In the genomic region with DNA sequence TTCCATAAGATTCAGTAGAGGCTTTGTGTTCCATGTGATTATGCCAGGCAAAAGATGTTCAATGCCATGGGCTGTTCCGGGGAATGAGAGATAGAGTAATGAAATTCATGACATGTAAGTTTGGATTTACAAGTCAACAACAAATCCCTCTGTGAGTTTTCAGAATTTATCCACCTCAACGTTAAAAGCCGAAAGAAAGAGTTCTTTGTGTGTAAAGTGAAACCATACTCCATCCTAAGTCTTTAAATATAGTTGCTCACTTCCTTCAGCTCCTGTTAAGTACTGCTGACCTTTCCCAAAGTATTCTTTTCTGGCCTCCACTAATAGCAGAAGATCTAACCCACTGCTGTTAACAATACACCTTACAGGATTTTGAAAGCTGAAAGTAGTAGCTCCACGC, we compare ENCODE assay signal across 17 cellular contexts.
DNase-seq lines count a peak whose midpoint lies in the region; ATAC-seq and TF ChIP-seq lines count a peak whose summit lies in the region.
"Had no signal": no experiment of that assay in that cellular context is flagged by ENCODE, and none has a peak within 500 bp of the region (broad histone marks: within the 10 kb centered on the region; RNA-seq: fewer than 3 reads in every experiment).

No MANE protein-coding gene starts in this region.

- intact Hi-C loops in Right ventricle myocardium superior (cut with DNase I) (no loop called here), mammary epithelial cell (cut with micrococcal nuclease) (loop anchor here (2.0 kb wide), 1 partner anchor 59 kb away; no protein-coding TSS in a partner anchor), uterus (cut with DNase I; ENCODE audit: low total_unique reads) (no loop called here)
- intact Hi-C loops in activated naive CD4-positive, alpha-beta T cell treated with anti-CD3 and anti-CD28 coated beads for 36 hours (cut with micrococcal nuclease), result no loop called here

- H3K4me2 ChIP-seq in mammary epithelial cell (ENCODE audit: insufficient read depth, low read depth, low read length), result peak overlapping the region; percentile 81

- no peak overlapping the region for H3K4me3 Mint-ChIP-seq in activated naive CD4-positive, alpha-beta T cell treated with anti-CD3 and anti-CD28 coated beads for 36 hours
- H3K4me3 Mint-ChIP-seq: activated T-helper 17 cell treated with anti-CD3 and anti-CD28 coated beads, Interleukin-2, amount 50 U/mL, for 72 hours; CD4-positive, CD25-positive, alpha-beta regulatory T cell; stimulated activated memory B cell treated with anti-CD40 and anti-IgM and Interleukin-4, amounts not matched to agents 10 μg/mL and 1 μg/mL and 100 μg/mL, for 72 hours had no signal

- H3K4me1 ChIP-seq in right atrium auricular region, result peaks cover 0 to 14% of the 10 kb centered on the region in 2 donors
- peaks cover 23% of the 10 kb centered on the region for H3K4me1 ChIP-seq in mammary epithelial cell (ENCODE audit: insufficient read depth, low read length)
- no peaks in the 10 kb centered on the region for H3K4me1 ChIP-seq in uterus
- H3K4me1 ChIP-seq: parathyroid adenoma had no signal

- H3K36me3 Mint-ChIP-seq in activated naive CD4-positive, alpha-beta T cell treated with anti-CD3 and anti-CD28 coated beads for 36 hours (ENCODE audit: low read depth), result no peaks in the 10 kb centered on the region
- H3K36me3 Mint-ChIP-seq: CD4-positive, CD25-positive, alpha-beta regulatory T cell; stimulated activated memory B cell treated with anti-CD40 and anti-IgM and Interleukin-4, amounts not matched to agents 10 μg/mL and 1 μg/mL and 100 μg/mL, for 72 hours had no signal

- TF ChIP-seq CTCF in right atrium auricular region (IDR thresholded peaks at IDR 0.05) (no peak), mammary epithelial cell (conservative IDR thresholded peaks at IDR 0.05 in 1 of 2, IDR thresholded peaks at IDR 0.05 in 1 of 2; ENCODE audit: extremely low read depth in 1 of 2, insufficient read depth in 1 of 2, low read depth in 1 of 2, low read length in 2 of 2) (no peak), uterus (IDR thresholded peaks at IDR 0.05) (no peak)

- H3K27me3 ChIP-seq in right atrium auricular region (no peaks in the 10 kb centered on the region), mammary epithelial cell (ENCODE audit: insufficient read depth, low read length) (no peaks in the 10 kb centered on the region), uterus (no peaks in the 10 kb centered on the region)
- H3K27me3 ChIP-seq: adrenal gland had no signal

- H3K27ac ChIP-seq in right atrium auricular region, result peak overlapping the region in 1 of 2 donors; percentile 14
- peak overlapping the region; percentile 44 for H3K27ac ChIP-seq in mammary epithelial cell (ENCODE audit: insufficient read depth, low read depth, low read length)
- H3K27ac ChIP-seq in uterus, result peak overlapping the region; percentile 21 to 38
- H3K27ac ChIP-seq: adrenal gland, parathyroid adenoma had no signal

- no peak overlapping the region for H3K9ac ChIP-seq in mammary epithelial cell (ENCODE audit: insufficient read depth, low read length)
- H3K9ac ChIP-seq: parathyroid adenoma had no signal

- no peak for DNase-seq in Right ventricle myocardium superior
- no peak for DNase-seq in right atrium auricular region (ENCODE audit: low spot score)
- DNase-seq in mammary epithelial cell, result peak; percentile 41
- peak; percentile 57 for DNase-seq in myocyte (ENCODE audit: low read depth)
- DNase-seq in uterus, result no peak
- DNase-seq in activated naive CD4-positive, alpha-beta T cell treated with anti-CD3 and anti-CD28 coated beads for 36 hours, result no peak
- DNase-seq in activated CD8-positive, alpha-beta memory T cell treated with anti-CD3 and anti-CD28 coated beads, Interleukin-2, amount 50 U/mL, for 48 hours, result no peak
- DNase-seq in HuH-7.5 (ENCODE audit: low spot score), result no peak
- DNase-seq: activated CD4-positive, alpha-beta T cell treated with anti-CD3 and anti-CD28 coated beads, Interleukin-2, amount 50 U/mL, for 48 hours; adrenal gland; CD4-positive, CD25-positive, alpha-beta regulatory T cell; DMS79 treated with DMSO at 0.1 percent for 48 hours; NCI-H1048 had no signal

- peaks cover 12% of the 10 kb centered on the region for H3K27me3 Mint-ChIP-seq in activated naive CD4-positive, alpha-beta T cell treated with anti-CD3 and anti-CD28 coated beads for 36 hours (ENCODE audit: low read depth)

- H3K9me3 ChIP-seq in right atrium auricular region (no peaks in the 10 kb centered on the region), mammary epithelial cell (replicated peaks; ENCODE audit: insufficient read depth, low read length) (no peaks in the 10 kb centered on the region), uterus (no peaks in the 10 kb centered on the region)
- H3K9me3 ChIP-seq: adrenal gland had no signal

- no peaks in the 10 kb centered on the region for H3K4me1 Mint-ChIP-seq in activated naive CD4-positive, alpha-beta T cell treated with anti-CD3 and anti-CD28 coated beads for 36 hours (ENCODE audit: low read depth)
- H3K4me1 Mint-ChIP-seq: activated T-helper 17 cell treated with anti-CD3 and anti-CD28 coated beads, Interleukin-2, amount 50 U/mL, for 72 hours; CD4-positive, CD25-positive, alpha-beta regulatory T cell; stimulated activated memory B cell treated with anti-CD40 and anti-IgM and Interleukin-4, amounts not matched to agents 10 μg/mL and 1 μg/mL and 100 μg/mL, for 72 hours had no signal

- no peak for TF ChIP-seq POLR2A in uterus (IDR thresholded peaks at IDR 0.05)

- in situ Hi-C loops in mammary epithelial cell (cut with MboI; ENCODE audit: low sequenced_read_pairs in 2 of 2), result no loop called here

- H3K79me2 ChIP-seq in mammary epithelial cell (ENCODE audit: insufficient read depth, low read length), result no peaks in the 10 kb centered on the region
- H3K79me2 ChIP-seq: parathyroid adenoma had no signal

- H3K4me3 ChIP-seq in right atrium auricular region (no peak overlapping the region), mammary epithelial cell (replicated peaks in 1 of 3; ENCODE audit: insufficient read depth in 1 of 3, low read depth in 2 of 3, low read length in 3 of 3) (peak overlapping the region in 1 of 3 experiments; percentile 1), uterus (no peak overlapping the region)

- no peak overlapping the region for H3K27ac Mint-ChIP-seq in activated naive CD4-positive, alpha-beta T cell treated with anti-CD3 and anti-CD28 coated beads for 36 hours
- H3K27ac Mint-ChIP-seq: activated T-helper 17 cell treated with anti-CD3 and anti-CD28 coated beads, Interleukin-2, amount 50 U/mL, for 72 hours; CD4-positive, CD25-positive, alpha-beta regulatory T cell; stimulated activated memory B cell treated with anti-CD40 and anti-IgM and Interleukin-4, amounts not matched to agents 10 μg/mL and 1 μg/mL and 100 μg/mL, for 72 hours had no signal

- ATAC-seq in Right ventricle myocardium superior (ENCODE audit: poor library complexity), result peak; percentile 64
- ATAC-seq: activated T-helper 17 cell treated with anti-CD3 and anti-CD28 coated beads, Interleukin-2, amount 50 U/mL, for 72 hours; Panc1; stimulated activated memory B cell treated with anti-CD40 and anti-IgM and Interleukin-4, amounts not matched to agents 10 μg/mL and 1 μg/mL and 100 μg/mL, for 72 hours had no signal

- H4K20me1 ChIP-seq in mammary epithelial cell (ENCODE audit: insufficient read depth, low read length), result no peaks in the 10 kb centered on the region

- CTCF ChIA-PET in mammary epithelial cell (lab: Charles Lee; ENCODE audit: low non-redundant PET), result no interaction called here
- CTCF ChIA-PET in activated naive CD4-positive, alpha-beta T cell treated with anti-CD3 and anti-CD28 coated beads for 36 hours (lab: Charles Lee), result no interaction called here

- H3K36me3 ChIP-seq in right atrium auricular region (no peaks in the 10 kb centered on the region), mammary epithelial cell (ENCODE audit: insufficient read depth, low read length) (no peaks in the 10 kb centered on the region), uterus (no peaks in the 10 kb centered on the region)
- H3K36me3 ChIP-seq: adrenal gland had no signal

- 3% methylated on average over 4 of the region's 4 CpGs for whole genome bisulfite sequencing in mammary epithelial cell (ENCODE audit: low coverage, missing lambda C conversion rate)

- H2AFZ ChIP-seq in mammary epithelial cell (ENCODE audit: low read depth, low read length), result peak overlapping the region; percentile 60
- H2AFZ ChIP-seq: parathyroid adenoma had no signal

- BruUV-seq in mammary epithelial cell (replicated peaks; lab: Mats Ljungman, UMichigan), result no TSS peak

- dilution Hi-C loops in mammary epithelial cell (cut with HindIII; ENCODE audit: low sequenced_read_pairs), result no loop called here

- H3K9me3 Mint-ChIP-seq in activated naive CD4-positive, alpha-beta T cell treated with anti-CD3 and anti-CD28 coated beads for 36 hours, result no peaks in the 10 kb centered on the region
- H3K9me3 Mint-ChIP-seq: activated T-helper 17 cell treated with anti-CD3 and anti-CD28 coated beads, Interleukin-2, amount 50 U/mL, for 72 hours; CD4-positive, CD25-positive, alpha-beta regulatory T cell; stimulated activated memory B cell treated with anti-CD40 and anti-IgM and Interleukin-4, amounts not matched to agents 10 μg/mL and 1 μg/mL and 100 μg/mL, for 72 hours had no signal

Comparison
In these comparisons a context has a peak if more than half of its experiments do, and no peak if none do; other contexts are left out.
1. DNase-seq: peak in mammary epithelial cell (single experiment) and myocyte (single experiment); none in Right ventricle myocardium superior (single experiment), right atrium auricular region (single experiment), uterus (0 of 2), activated naive CD4-positive, alpha-beta T cell treated with anti-CD3 and anti-CD28 coated beads for 36 hours (single experiment), activated CD8-positive, alpha-beta memory T cell treated with anti-CD3 and anti-CD28 coated beads, Interleukin-2, amount 50 U/mL, for 48 hours (single experiment) and HuH-7.5 (single experiment).